12 cellular contexts compared by ENCODE assay signal in genomic region chr1:53541263-53541625, GRCh38.
"Had no signal": no experiment of that assay in that cellular context is flagged by ENCODE, and none has a peak within 500 bp of the region (broad histone marks: within the 10 kb centered on the region; RNA-seq: fewer than 3 reads in every experiment).

No MANE protein-coding gene starts in this region.

- H3K27me3 ChIP-seq: brain microvascular endothelial cell, dorsolateral prefrontal cortex had no signal

- H2AFZ ChIP-seq: parathyroid adenoma had no signal

- H3K4me3 ChIP-seq: dorsolateral prefrontal cortex, left lung had no signal

- DNase-seq: activated effector memory CD4-positive, alpha-beta T cell treated with anti-CD3 and anti-CD28 coated beads, Interleukin-2, amount 50 U/mL, for 16 hours; amygdala; stimulated activated CD4-positive, alpha-beta T cell treated with anti-CD3 and anti-CD28 coated beads, Interleukin-4, amount 100 ng/mL, for 1 hour had no signal

- ATAC-seq: activated CD4-positive, CD25-positive, alpha-beta regulatory T cell treated with anti-CD3 and anti-CD28 coated beads, Interleukin-2, amount 50 U/mL, for 24 hours had no signal

- H3K36me3 Mint-ChIP-seq: activated naive CD8-positive, alpha-beta T cell had no signal

- H3K36me3 ChIP-seq: brain microvascular endothelial cell, left lung had no signal

- H3K27ac ChIP-seq: dorsolateral prefrontal cortex, left lung, parathyroid adenoma had no signal

- H3K27me3 Mint-ChIP-seq: activated naive CD8-positive, alpha-beta T cell; stimulated activated naive CD8-positive, alpha-beta T cell treated with anti-CD3 and anti-CD28 coated beads, Interleukin-15, Interleukin-2, amounts not matched to agents 100 ng/mL and 50 ng/mL, for 24 hours had no signal

- H3K4me3 Mint-ChIP-seq: activated naive CD8-positive, alpha-beta T cell; neural crest cell; stimulated activated naive CD8-positive, alpha-beta T cell treated with anti-CD3 and anti-CD28 coated beads, Interleukin-15, Interleukin-2, amounts not matched to agents 100 ng/mL and 50 ng/mL, for 24 hours; T-helper 2 cell treated with Interferon-gamma antibody and Interleukin-4, amounts not matched to agents 5 μg/mL and 100 μg/mL, for 36 hours had no signal

- H3K9me3 Mint-ChIP-seq: neural crest cell; stimulated activated naive CD8-positive, alpha-beta T cell treated with anti-CD3 and anti-CD28 coated beads, Interleukin-15, Interleukin-2, amounts not matched to agents 100 ng/mL and 50 ng/mL, for 24 hours; T-helper 2 cell treated with Interferon-gamma antibody and Interleukin-4, amounts not matched to agents 5 μg/mL and 100 μg/mL, for 36 hours had no signal

- H3K9me3 ChIP-seq: left lung had no signal

- H3K79me2 ChIP-seq: parathyroid adenoma had no signal

- H3K27ac Mint-ChIP-seq: activated naive CD8-positive, alpha-beta T cell; stimulated activated naive CD8-positive, alpha-beta T cell treated with anti-CD3 and anti-CD28 coated beads, Interleukin-15, Interleukin-2, amounts not matched to agents 100 ng/mL and 50 ng/mL, for 24 hours; T-helper 2 cell treated with Interferon-gamma antibody and Interleukin-4, amounts not matched to agents 5 μg/mL and 100 μg/mL, for 36 hours had no signal

- H3K4me1 ChIP-seq: left lung, parathyroid adenoma had no signal

- H3K9ac ChIP-seq: parathyroid adenoma had no signal
